ENCODE assay signal across 9 cellular contexts in the genomic region with DNA sequence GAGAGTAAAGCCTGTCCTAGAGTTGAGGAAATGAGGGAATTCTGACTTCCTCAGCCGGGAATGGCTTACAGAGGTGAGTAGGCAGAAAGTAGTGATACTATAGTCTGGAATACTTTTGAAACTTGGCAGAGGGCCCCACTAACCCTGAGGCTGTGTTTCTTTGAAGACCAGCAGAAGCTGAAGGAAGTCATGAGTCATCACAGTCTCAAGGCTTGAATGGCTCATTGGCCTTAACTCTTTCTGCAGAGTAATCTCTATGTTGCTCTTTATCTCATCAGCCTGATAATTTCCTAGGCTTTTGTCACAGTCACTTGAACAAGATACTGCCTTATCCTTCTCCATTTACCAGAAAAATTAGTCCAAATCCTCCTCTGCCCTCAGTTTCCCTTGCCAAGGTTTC.
A peak's percentile ranks its signal among the peaks of the same experiment; 100 is the strongest.
DNase-seq lines count a peak whose midpoint lies in the region; ATAC-seq, FAIRE-seq and TF ChIP-seq lines count a peak whose summit lies in the region.
"Had no signal": no experiment of that assay in that cellular context is flagged by ENCODE, and none has a peak within 500 bp of the region (broad histone marks: within the 10 kb centered on the region; RNA-seq: fewer than 3 reads in every experiment).

No MANE protein-coding gene starts in this region.

- H3K9me3 ChIP-seq in pancreas, result no peaks in the 10 kb centered on the region

- peaks cover 0 to 19% (median 7%) of the 10 kb centered on the region in 3 donors for H3K4me1 ChIP-seq in pancreas

- in situ Hi-C loops in KBM-7 (cut with MboI; ENCODE audit: low pct_unique_long_range_greater_than_20kb, low sequenced_read_pairs), result no loop called here

- no peak for FAIRE-seq in pancreas (lab: Jason Lieb, UNC)
- FAIRE-seq: islet of Langerhans had no signal

- H3K27me3 ChIP-seq in pancreas, result no peaks in the 10 kb centered on the region

- ATAC-seq in GM21825 (IDR thresholded peaks at IDR 0.05; ENCODE audit: unreplicated experiment) (peak; percentile 81), pancreas (peak; percentile 95 to 99 (median 98)), GM21526 (IDR thresholded peaks at IDR 0.05; ENCODE audit: low FRiP score, unreplicated experiment) (no peak)

- TF ChIP-seq CTCF in choroid plexus epithelial cell (conservative IDR thresholded peaks at IDR 0.05; ENCODE audit: low read depth, low read length), result no peak
- TF ChIP-seq CTCF in pancreas (IDR thresholded peaks at IDR 0.05), result no peak

- intact Hi-C loops in pancreas (cut with DNase I), result no loop called here

- 37% methylated on average over 1 of the region's 1 CpG for whole genome bisulfite sequencing in pancreas, 2 donors

- peak overlapping the region in 2 of 4 donors; percentile 11 to 17 for H3K27ac ChIP-seq in pancreas

- no peak overlapping the region for H3K4me3 ChIP-seq in choroid plexus epithelial cell (ENCODE audit: low read depth, low read length)
- no peak overlapping the region for H3K4me3 ChIP-seq in pancreas

- DNase-seq in DMS53 treated with DMSO at 0.1 percent for 48 hours (lab: John Stamatoyannopoulos, UW; ENCODE audit: unreplicated experiment) (peak; percentile 5), KBM-7 (peak; percentile 59), choroid plexus epithelial cell (ENCODE audit: low read depth) (peak; percentile 96), pancreas (peak in 4 of 6 donors; percentile 52 to 82 (median 72)), ecto neural progenitor cell (ENCODE audit: low spot score) (no peak)
- DNase-seq in activated naive CD4-positive, alpha-beta T cell (lab: John Stamatoyannopoulos, UW), result no peak

- H3K36me3 ChIP-seq in pancreas, result no peaks in the 10 kb centered on the region

Comparison
In these comparisons a context has a peak if more than half of its experiments do, and no peak if none do; other contexts are left out.
1. DNase-seq: peak in DMS53 treated with DMSO at 0.1 percent for 48 hours (single experiment), KBM-7 (single experiment), choroid plexus epithelial cell (single experiment) and pancreas (4 of 6); none in activated naive CD4-positive, alpha-beta T cell (0 of 4) and ecto neural progenitor cell (single experiment).